ENCODE assay signal across 19 cellular contexts in the genomic region with DNA sequence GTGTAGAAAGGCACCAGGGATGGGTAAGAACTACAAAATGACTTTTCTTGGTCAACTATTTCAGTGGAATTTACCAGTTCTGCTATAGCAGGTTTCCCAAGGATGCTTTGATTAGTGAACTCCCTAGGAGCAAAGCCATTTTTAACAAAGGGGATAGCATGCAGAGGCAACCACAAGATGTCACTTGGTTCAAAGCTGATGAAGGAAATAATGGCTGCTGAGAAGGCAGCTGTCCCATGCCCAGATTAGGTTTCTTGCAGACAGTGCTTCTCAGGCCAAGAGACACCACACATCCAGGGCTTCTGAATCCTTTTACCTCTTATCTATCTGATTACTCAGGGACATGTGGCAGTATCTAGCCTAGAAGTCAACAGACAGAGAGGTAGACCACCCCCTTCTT.
DNase-seq lines count a peak whose midpoint lies in the region; ATAC-seq and TF ChIP-seq lines count a peak whose summit lies in the region.
"Had no signal": no experiment of that assay in that cellular context is flagged by ENCODE, and none has a peak within 500 bp of the region (broad histone marks: within the 10 kb centered on the region; RNA-seq: fewer than 3 reads in every experiment).

No MANE protein-coding gene starts in this region.

- ATAC-seq in body of pancreas = no peak
- ATAC-seq: K562 had no signal

- H4K20me1 ChIP-seq in Karpas-422 (ENCODE audit: insufficient read depth, low read depth, low read length) = no peaks in the 10 kb centered on the region
- H4K20me1 ChIP-seq: BLaER1 had no signal

- H3K9me3 ChIP-seq in Karpas-422 (ENCODE audit: low read length) = no peaks in the 10 kb centered on the region
- H3K9me3 ChIP-seq in body of pancreas = no peaks in the 10 kb centered on the region
- H3K9me3 ChIP-seq: adrenal gland, BLaER1, colonic mucosa had no signal

- no peak for TF ChIP-seq POLR2A in body of pancreas (IDR thresholded peaks at IDR 0.05)

- H3K4me1 ChIP-seq in Karpas-422 (ENCODE audit: low read length) = no peaks in the 10 kb centered on the region
- H3K4me1 ChIP-seq in body of pancreas = no peaks in the 10 kb centered on the region
- H3K4me1 ChIP-seq: adrenal gland, BLaER1, colonic mucosa had no signal

- H3K9me2 ChIP-seq in Karpas-422 (replicated peaks; ENCODE audit: insufficient read depth, low read length) = no peaks in the 10 kb centered on the region

- no peak overlapping the region for H2AFZ ChIP-seq in Karpas-422 (ENCODE audit: low read length)

- TF ChIP-seq CTCF in AG09319 (IDR thresholded peaks at IDR 0.05; ENCODE audit: low read depth, low read length) (peak; percentile 8), fibroblast of the aortic adventitia (IDR thresholded peaks at IDR 0.05; ENCODE audit: insufficient read depth, low read length) (no peak), body of pancreas (IDR thresholded peaks at IDR 0.05) (peak in 1 of 7 experiments; percentile 28)

- no peak overlapping the region for H3K4me3 ChIP-seq in Karpas-422 (ENCODE audit: low read length)
- no peak overlapping the region for H3K4me3 ChIP-seq in fibroblast of the aortic adventitia (ENCODE audit: low read depth, low read length)
- no peak overlapping the region for H3K4me3 ChIP-seq in body of pancreas
- H3K4me3 ChIP-seq: adrenal gland, BLaER1, colonic mucosa, K562 had no signal

- DNase-seq in AG09319 (ENCODE audit: extremely low read depth, low read depth) (no peak), Karpas-422 (peak; percentile 46), fibroblast of the aortic adventitia (ENCODE audit: low read depth) (peak; percentile 4), medulla oblongata (ENCODE audit: extremely low spot score) (peak; percentile 24), CD1c-positive myeloid dendritic cell (ENCODE audit: extremely low spot score) (no peak), NAMALWA (ENCODE audit: low spot score) (no peak), body of pancreas (no peak)
- DNase-seq in stimulated activated naive CD4-positive, alpha-beta T cell (lab: John Stamatoyannopoulos, UW) = no peak
- DNase-seq: activated CD4-positive, alpha-beta T cell treated with anti-CD3 and anti-CD28 coated beads for 4 hours; activated T-cell treated with anti-CD3 and anti-CD28 coated beads, Interleukin-2, amount 50 U/mL, for 24 hours; adrenal gland; colonic mucosa; HCEC 1CT; NCI-H146; NCI-H774; RPMI8226; stimulated activated CD4-positive, alpha-beta T cell treated with anti-CD3 and anti-CD28 coated beads, Interleukin-12 subunit alpha, Interleukin-12 subunit beta, amount 100 ng/mL, for 4 hours had no signal

- no peaks in the 10 kb centered on the region for H3K79me2 ChIP-seq in Karpas-422 (ENCODE audit: low read length)

- H3K9ac ChIP-seq in Karpas-422 (ENCODE audit: low read length) = no peak overlapping the region
- H3K9ac ChIP-seq: BLaER1 had no signal

- intact Hi-C loops in body of pancreas (cut with DNase I) = no loop called here

- H3K27ac ChIP-seq in Karpas-422 (ENCODE audit: low read length) (no peak overlapping the region), body of pancreas (no peak overlapping the region)
- H3K27ac ChIP-seq: adrenal gland, BLaER1, colonic mucosa had no signal

- peaks cover 23% of the 10 kb centered on the region; the same call in 1 of the 2 replicates for H3K36me3 ChIP-seq in Karpas-422 (ENCODE audit: insufficient read depth, low read length)
- H3K36me3 ChIP-seq in body of pancreas (replicated peaks in 1 of 2; ENCODE audit: insufficient read depth in 1 of 2, low read depth in 2 of 2) = no peaks in the 10 kb centered on the region
- H3K36me3 ChIP-seq: colonic mucosa had no signal

- H3K27me3 ChIP-seq in Karpas-422 (ENCODE audit: low read length) (no peaks in the 10 kb centered on the region), body of pancreas (no peaks in the 10 kb centered on the region)
- H3K27me3 ChIP-seq: adrenal gland, BLaER1, colonic mucosa had no signal

- no peak overlapping the region for H3K4me2 ChIP-seq in Karpas-422 (ENCODE audit: low read depth, low read length, poor library complexity, severe bottlenecking)
- H3K4me2 ChIP-seq: BLaER1 had no signal

Comparison
In these comparisons a context has a peak if more than half of its experiments do, and no peak if none do; other contexts are left out.
1. DNase-seq: peak in Karpas-422 (single experiment), fibroblast of the aortic adventitia (single experiment) and medulla oblongata (single experiment); none in AG09319 (single experiment), CD1c-positive myeloid dendritic cell (single experiment), NAMALWA (single experiment), body of pancreas (0 of 4) and stimulated activated naive CD4-positive, alpha-beta T cell (0 of 6).